Comparison of ENCODE assay signal across 10 cellular contexts in the genomic region with DNA sequence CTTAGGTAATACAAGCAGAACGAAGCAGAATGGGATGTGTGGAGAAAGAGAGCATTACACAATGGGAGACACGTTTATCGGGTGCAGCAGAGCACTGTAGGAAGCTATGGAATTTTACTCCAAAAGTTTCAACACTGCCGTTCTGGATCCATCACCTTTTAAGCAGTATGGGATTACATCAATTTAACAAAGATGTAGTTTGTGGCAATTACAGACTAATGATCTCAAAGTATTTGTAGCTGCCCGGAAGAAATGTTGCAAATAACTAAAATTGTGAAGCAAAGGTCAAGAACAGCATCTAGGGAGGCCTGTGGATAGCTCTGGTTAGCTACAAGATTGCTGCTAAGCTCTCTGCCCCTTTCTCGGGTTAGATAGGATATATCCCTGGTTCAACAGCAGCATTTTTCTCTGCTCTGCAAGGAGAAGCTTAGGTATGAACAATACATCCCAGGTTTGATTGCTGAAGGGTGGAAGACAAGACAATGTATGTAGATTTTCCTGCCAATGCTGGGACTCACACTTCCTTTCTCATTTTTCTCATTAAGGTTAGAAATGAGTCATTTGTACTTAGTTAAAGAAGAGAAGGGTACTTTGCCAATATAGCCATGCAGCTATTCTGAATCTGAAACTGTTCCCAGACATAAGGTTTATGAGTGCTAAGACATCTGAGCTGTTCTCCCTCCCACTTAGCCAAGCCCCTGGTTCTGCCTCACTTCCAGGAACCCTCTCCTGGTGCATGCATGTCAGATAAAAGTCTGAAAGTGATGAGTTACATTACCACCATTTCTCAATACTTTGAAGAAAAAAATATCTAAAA.
DNase-seq lines count a peak whose midpoint lies in the region; ATAC-seq and TF ChIP-seq lines count a peak whose summit lies in the region.
"Had no signal": no experiment of that assay in that cellular context is flagged by ENCODE, and none has a peak within 500 bp of the region (broad histone marks: within the 10 kb centered on the region; RNA-seq: fewer than 3 reads in every experiment).

No MANE protein-coding gene starts in this region.

- peaks cover 0 to 1% of the 10 kb centered on the region in 2 donors for H3K27me3 Mint-ChIP-seq in CD8-positive, alpha-beta memory T cell

- H3K9me2 ChIP-seq in GM23248 (ENCODE audit: insufficient read depth): peaks cover 7% of the 10 kb centered on the region; the same call in 1 of the 2 replicates

- DNase-seq in GM12865 (ENCODE audit: low read depth) (peak; percentile 47), GM23248 (peak; percentile 95), myocyte (ENCODE audit: low read depth) (peak; percentile 58), DMS114 treated with DMSO at 0.1 percent for 48 hours (lab: John Stamatoyannopoulos, UW; ENCODE audit: unreplicated experiment) (no peak), SIG-M5 treated with dmso at 0.1 percent for 504 hours (lab: John Stamatoyannopoulos, UW; ENCODE audit: unreplicated experiment) (no peak)
- peak; percentile 12 to 23 for DNase-seq in activated CD4-positive, alpha-beta T cell treated with anti-CD3 and anti-CD28 coated beads, Interleukin-2, amount 50 U/mL, for 4 hours
- DNase-seq in CD8-positive, alpha-beta memory T cell: no peak

- POLR2A ChIA-PET in CD8-positive, alpha-beta memory T cell (lab: Charles Lee): no interaction called here

- no peaks in the 10 kb centered on the region for H3K36me3 ChIP-seq in GM23248 (ENCODE audit: low read depth)
- H3K36me3 ChIP-seq in CD8-positive, alpha-beta memory T cell (ENCODE audit: insufficient read depth, low read length): no peaks in the 10 kb centered on the region
- H3K36me3 ChIP-seq: thyroid gland had no signal

- in situ Hi-C loops in GM23248 (cut with MboI): no loop called here

- CTCF ChIA-PET in CD8-positive, alpha-beta memory T cell (lab: Charles Lee): no interaction called here

- H3K79me2 ChIP-seq in GM23248 (ENCODE audit: insufficient read depth): peaks cover 53% of the 10 kb centered on the region

- no peaks in the 10 kb centered on the region for H4K20me1 ChIP-seq in GM23248 (ENCODE audit: insufficient read depth)

- H3F3A ChIP-seq in GM23248 (ENCODE audit: insufficient read depth): peaks cover 56% of the 10 kb centered on the region

- H3K9me3 Mint-ChIP-seq in CD8-positive, alpha-beta memory T cell: no peaks in the 10 kb centered on the region

- peak overlapping the region; percentile 52 for H3K9ac ChIP-seq in GM23248

- H3K4me3 Mint-ChIP-seq in CD8-positive, alpha-beta memory T cell: no peak overlapping the region

- H3K4me1 Mint-ChIP-seq in CD8-positive, alpha-beta memory T cell: peaks cover 0 to 12% (median 0%) of the 10 kb centered on the region in 3 donors

- no peak overlapping the region for H2AFZ ChIP-seq in GM23248

- peaks cover 57% of the 10 kb centered on the region for H3K4me1 ChIP-seq in GM23248 (ENCODE audit: insufficient read depth)
- H3K4me1 ChIP-seq in CD8-positive, alpha-beta memory T cell (ENCODE audit: insufficient read depth, low read length): no peaks in the 10 kb centered on the region

- H3K36me3 Mint-ChIP-seq in CD8-positive, alpha-beta memory T cell: peaks cover 0 to 18% (median 0%) of the 10 kb centered on the region in 3 donors

- 32 to 38% methylated on average over 6 of the region's 6 CpGs for WGBS in GM23248 (ENCODE audit: low coverage in 1 of 2, low lambda C conversion rate in 2 of 2, missing lambda C conversion rate in 2 of 2), 2 experiments

- H3K4me2 ChIP-seq in GM23248 (ENCODE audit: unreplicated experiment): peak overlapping the region; percentile 68

- no peaks in the 10 kb centered on the region for H3K9me3 ChIP-seq in GM23248 (ENCODE audit: low read depth)
- H3K9me3 ChIP-seq in CD8-positive, alpha-beta memory T cell (ENCODE audit: low read length): no peaks in the 10 kb centered on the region
- H3K9me3 ChIP-seq: thyroid gland had no signal

- H3K4me3 ChIP-seq in GM12865 (ENCODE audit: low read depth, low read length) (no peak overlapping the region), GM23248 (peak overlapping the region; percentile 11; the same call in 1 of the 2 replicates)
- H3K4me3 ChIP-seq in CD8-positive, alpha-beta memory T cell (ENCODE audit: low read length): no peak overlapping the region
- H3K4me3 ChIP-seq: thyroid gland had no signal

- H3K27ac ChIP-seq in GM23248: peak overlapping the region; percentile 84
- H3K27ac ChIP-seq in CD8-positive, alpha-beta memory T cell (ENCODE audit: low read depth, low read length): no peak overlapping the region
- H3K27ac ChIP-seq: epithelial cell of prostate had no signal

- no peak for ATAC-seq in HG03175 (IDR thresholded peaks at IDR 0.05; ENCODE audit: unreplicated experiment)

- TF ChIP-seq CTCF in GM12865 (IDR thresholded peaks at IDR 0.05; ENCODE audit: insufficient read depth, low read depth, low read length, missing control alignments): no peak

- H3K27ac Mint-ChIP-seq in CD8-positive, alpha-beta memory T cell: no peak overlapping the region

- no peaks in the 10 kb centered on the region for H3K27me3 ChIP-seq in GM23248 (replicated peaks; ENCODE audit: insufficient read depth)
- no peaks in the 10 kb centered on the region for H3K27me3 ChIP-seq in CD8-positive, alpha-beta memory T cell (ENCODE audit: insufficient read depth, low read length, poor library complexity, severe bottlenecking)
- H3K27me3 ChIP-seq: thyroid gland had no signal

Comparison
In these comparisons a context has a peak if more than half of its experiments do, and no peak if none do; other contexts are left out.
1. DNase-seq: peak in GM12865 (single experiment), GM23248 (single experiment), activated CD4-positive, alpha-beta T cell treated with anti-CD3 and anti-CD28 coated beads, Interleukin-2, amount 50 U/mL, for 4 hours (2 of 2) and myocyte (single experiment); none in DMS114 treated with DMSO at 0.1 percent for 48 hours (single experiment), SIG-M5 treated with dmso at 0.1 percent for 504 hours (single experiment) and CD8-positive, alpha-beta memory T cell (0 of 5).